ENCODE assay signal across 8 cellular contexts in genomic region chr1:48471103-48471502, GRCh38. TPM values are rescaled to one million over a fixed set of nuclear protein-coding genes. Genes with fewer than 3 reads are reported as not detected.
DNase-seq lines count a peak whose midpoint lies in the region; ATAC-seq and TF ChIP-seq lines count a peak whose summit lies in the region.

No MANE protein-coding gene starts in this region.

- 30 to 47% methylated on average over 5 of the region's 5 CpGs for WGBS in mesodermal cell (ENCODE audit: insufficient coverage in 2 of 2), 2 experiments

- H3K27ac Mint-ChIP-seq in activated T-cell treated with anti-CD3 and anti-CD28 coated beads, Interleukin-2, amount 50 U/mL, for 24 hours, result no peak overlapping the region
- peak overlapping the region; percentile 79 for H3K27ac Mint-ChIP-seq in dendritic cell treated with granulocyte-macrophage colony-stimulating factor and Interleukin-4, amounts not matched to agents 40 ng/mL and 50 ng/mL, for 4 days
- peak overlapping the region; percentile 89 for H3K27ac Mint-ChIP-seq in type B pancreatic cell

- H3K36me3 Mint-ChIP-seq in activated T-cell treated with anti-CD3 and anti-CD28 coated beads, Interleukin-2, amount 50 U/mL, for 24 hours (ENCODE audit: low read depth), result peaks cover 4% of the 10 kb centered on the region
- H3K36me3 Mint-ChIP-seq in dendritic cell treated with granulocyte-macrophage colony-stimulating factor and Interleukin-4, amounts not matched to agents 40 ng/mL and 50 ng/mL, for 4 days (ENCODE audit: low read depth), result peaks cover 7% of the 10 kb centered on the region
- peaks cover 3% of the 10 kb centered on the region for H3K36me3 Mint-ChIP-seq in type B pancreatic cell

- H3K27ac ChIP-seq in mesodermal cell (ENCODE audit: low read depth, low read length, severe bottlenecking), result no peak overlapping the region

- TF ChIP-seq CTCF in type B pancreatic cell (conservative IDR thresholded peaks at IDR 0.05), result no peak

- H3K4me3 ChIP-seq in mesodermal cell (ENCODE audit: extremely low read depth, insufficient read depth, low read length, poor library complexity, severe bottlenecking), result peak overlapping the region; percentile 77

- ATAC-seq in HG02610 (IDR thresholded peaks at IDR 0.05; ENCODE audit: unreplicated experiment), result no peak

- peaks cover 30% of the 10 kb centered on the region for H3K4me1 Mint-ChIP-seq in activated T-cell treated with anti-CD3 and anti-CD28 coated beads, Interleukin-2, amount 50 U/mL, for 24 hours (ENCODE audit: low read depth)
- peaks cover 30% of the 10 kb centered on the region for H3K4me1 Mint-ChIP-seq in dendritic cell treated with granulocyte-macrophage colony-stimulating factor and Interleukin-4, amounts not matched to agents 40 ng/mL and 50 ng/mL, for 4 days (ENCODE audit: low read depth)
- peaks cover 19% of the 10 kb centered on the region for H3K4me1 Mint-ChIP-seq in type B pancreatic cell (ENCODE audit: unreplicated experiment)

- peaks cover 30% of the 10 kb centered on the region for H3K27me3 Mint-ChIP-seq in activated T-cell treated with anti-CD3 and anti-CD28 coated beads, Interleukin-2, amount 50 U/mL, for 24 hours
- no peaks in the 10 kb centered on the region for H3K27me3 Mint-ChIP-seq in dendritic cell treated with granulocyte-macrophage colony-stimulating factor and Interleukin-4, amounts not matched to agents 40 ng/mL and 50 ng/mL, for 4 days
- H3K27me3 Mint-ChIP-seq in type B pancreatic cell, result no peaks in the 10 kb centered on the region

- H3K9me3 Mint-ChIP-seq in activated T-cell treated with anti-CD3 and anti-CD28 coated beads, Interleukin-2, amount 50 U/mL, for 24 hours, result no peaks in the 10 kb centered on the region
- peaks cover 9% of the 10 kb centered on the region for H3K9me3 Mint-ChIP-seq in dendritic cell treated with granulocyte-macrophage colony-stimulating factor and Interleukin-4, amounts not matched to agents 40 ng/mL and 50 ng/mL, for 4 days
- peaks cover 6% of the 10 kb centered on the region for H3K9me3 Mint-ChIP-seq in type B pancreatic cell

- no peaks in the 10 kb centered on the region for H3K36me3 ChIP-seq in mesodermal cell (ENCODE audit: control insufficient read depth, insufficient read depth, low read length)

- H3K9me3 ChIP-seq in mesodermal cell (ENCODE audit: control insufficient read depth, low read length), result no peaks in the 10 kb centered on the region

- H3K4me3 Mint-ChIP-seq in activated T-cell treated with anti-CD3 and anti-CD28 coated beads, Interleukin-2, amount 50 U/mL, for 24 hours, result peak overlapping the region; percentile 86
- H3K4me3 Mint-ChIP-seq in dendritic cell treated with granulocyte-macrophage colony-stimulating factor and Interleukin-4, amounts not matched to agents 40 ng/mL and 50 ng/mL, for 4 days, result peak overlapping the region; percentile 86
- peak overlapping the region; percentile 96 for H3K4me3 Mint-ChIP-seq in type B pancreatic cell

- DNase-seq in activated T-cell treated with anti-CD3 and anti-CD28 coated beads, Interleukin-2, amount 50 U/mL, for 24 hours, result no peak
- no peak for DNase-seq in activated T-cell treated with anti-CD3 and anti-CD28 coated beads, Interleukin-2, amount 50 U/mL, for 48 hours
- no peak for DNase-seq in type B pancreatic cell (ENCODE audit: extremely low spot score, unreplicated experiment)
- DNase-seq in stimulated activated CD4-positive, alpha-beta T cell treated with anti-CD3 and anti-CD28 coated beads, Interleukin-15, amount 100 ng/mL, for 24 hours, result no peak
- no peak for DNase-seq in AML-193 (lab: John Stamatoyannopoulos, UW)

- H3K4me1 ChIP-seq in mesodermal cell (ENCODE audit: control insufficient read depth, insufficient read depth, low read length, poor library complexity, severe bottlenecking), result peaks cover 10% of the 10 kb centered on the region

- intact Hi-C loops in dendritic cell treated with granulocyte-macrophage colony-stimulating factor and Interleukin-4, amounts not matched to agents 40 ng/mL and 50 ng/mL, for 4 days (cut with micrococcal nuclease), result no loop called here

RNA-seq across cellular contexts. Expression of gene SPATA6, which starts 0.9 kb away (rescaled TPM):
- polyA plus RNA-seq in mesodermal cell (2013, experiment 1 of 2), result 10.1 TPM
- polyA plus RNA-seq in mesodermal cell (2013, experiment 2 of 2), result 10.6 TPM
- total RNA-seq in type B pancreatic cell (ENCODE audit: low replicate concordance), result 7.3 and 23.5 TPM in 2 replicates
